ENCODE assay signal across 14 cellular contexts in the genomic region with DNA sequence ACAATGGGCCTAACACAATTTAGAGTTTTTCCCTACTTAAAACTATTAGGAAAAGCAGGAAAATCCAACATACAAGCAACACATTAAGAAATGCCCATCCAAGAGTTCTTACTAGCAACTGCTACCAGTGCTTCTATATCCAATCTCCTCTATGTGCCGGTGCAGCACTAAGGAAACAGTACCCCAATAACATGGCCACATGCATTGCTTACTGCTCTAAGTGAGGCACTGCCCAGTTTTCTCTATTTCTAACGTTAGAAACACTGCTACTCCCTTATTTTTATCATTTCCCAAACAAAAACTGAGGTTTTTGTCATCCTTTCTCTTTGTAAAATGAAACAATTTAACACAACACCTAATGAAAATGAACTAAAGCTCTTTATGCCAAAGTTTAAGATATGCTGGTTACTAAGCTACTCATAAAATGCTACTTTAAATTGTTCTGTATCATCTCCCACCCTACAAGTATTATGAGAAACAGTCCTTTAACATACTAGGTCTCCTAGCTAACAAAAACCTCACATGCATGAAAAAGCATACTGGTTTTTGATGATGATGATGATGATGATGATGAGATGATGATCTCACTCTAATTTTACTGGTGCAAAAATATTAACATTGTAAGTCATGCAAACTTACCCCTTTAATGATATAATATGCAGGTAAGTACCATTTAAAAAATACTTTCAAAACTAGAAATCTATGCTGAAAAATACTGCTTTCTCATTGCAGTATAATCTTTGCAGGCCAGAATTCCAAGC.
A peak's percentile ranks its signal among the peaks of the same experiment; 100 is the strongest.
DNase-seq lines count a peak whose midpoint lies in the region; ATAC-seq and TF ChIP-seq lines count a peak whose summit lies in the region.
"Had no signal": no experiment of that assay in that cellular context is flagged by ENCODE, and none has a peak within 500 bp of the region (broad histone marks: within the 10 kb centered on the region; RNA-seq: fewer than 3 reads in every experiment).

No MANE protein-coding gene starts in this region.

- 50% methylated on average over 2 of the region's 2 CpGs for WGBS in hepatocyte (ENCODE audit: low lambda C conversion rate, missing lambda C conversion rate)

- peak overlapping the region; percentile 52 for H3K4me3 ChIP-seq in left ventricle myocardium inferior
- no peak overlapping the region for H3K4me3 ChIP-seq in hepatocyte
- H3K4me3 ChIP-seq: HAP-1, lung had no signal

- no peak for ATAC-seq in Right ventricle myocardium superior (ENCODE audit: poor library complexity)
- no peak for ATAC-seq in activated naive CD8-positive, alpha-beta T cell treated with anti-CD3 and anti-CD28 coated beads, Interleukin-2, amount 50 U/mL, for 24 hours
- ATAC-seq: esophagus mucosa had no signal

- no peaks in the 10 kb centered on the region for H3K27me3 ChIP-seq in left ventricle myocardium inferior (ENCODE audit: low read depth)
- H3K27me3 ChIP-seq in hepatocyte, result no peaks in the 10 kb centered on the region
- H3K27me3 ChIP-seq: neutrophil had no signal

- H3K36me3 Mint-ChIP-seq in activated naive CD8-positive, alpha-beta T cell treated with anti-CD3 and anti-CD28 coated beads, Interleukin-2, amount 50 U/mL, for 24 hours (ENCODE audit: low read depth), result peaks cover 45% of the 10 kb centered on the region

- no peaks in the 10 kb centered on the region for H3K9me2 ChIP-seq in hepatocyte (replicated peaks; ENCODE audit: insufficient read depth)

- H3K9me3 ChIP-seq in left ventricle myocardium inferior (replicated peaks) (no peaks in the 10 kb centered on the region), hepatocyte (ENCODE audit: low read depth) (no peaks in the 10 kb centered on the region)
- H3K9me3 ChIP-seq: HAP-1, neutrophil had no signal

- no peaks in the 10 kb centered on the region for H3K27me3 Mint-ChIP-seq in activated naive CD8-positive, alpha-beta T cell treated with anti-CD3 and anti-CD28 coated beads, Interleukin-2, amount 50 U/mL, for 24 hours

- no peaks in the 10 kb centered on the region for H4K20me1 ChIP-seq in hepatocyte (ENCODE audit: insufficient read depth, poor library complexity, severe bottlenecking)

- H3K27ac Mint-ChIP-seq in activated naive CD8-positive, alpha-beta T cell treated with anti-CD3 and anti-CD28 coated beads, Interleukin-2, amount 50 U/mL, for 24 hours, result peak overlapping the region; percentile 2

- no peak for DNase-seq in left ventricle myocardium inferior
- no peak for DNase-seq in Right ventricle myocardium superior
- DNase-seq in activated naive CD8-positive, alpha-beta T cell treated with anti-CD3 and anti-CD28 coated beads, Interleukin-2, amount 50 U/mL, for 24 hours, result no peak
- DNase-seq in hepatocyte (ENCODE audit: low spot score), result no peak
- DNase-seq in superior temporal gyrus (ENCODE audit: extremely low spot score), result peak; percentile 55
- no peak for DNase-seq in NCI-H345 (lab: John Stamatoyannopoulos, UW)
- no peak for DNase-seq in AML-193 (lab: John Stamatoyannopoulos, UW)
- no peak for DNase-seq in OCI-M1 (lab: John Stamatoyannopoulos, UW)
- DNase-seq: activated naive CD4-positive, alpha-beta T cell had no signal

- intact Hi-C loops in left ventricle myocardium inferior (cut with micrococcal nuclease) (no loop called here), Right ventricle myocardium superior (cut with DNase I) (loop anchor here (5.0 kb wide), 1 partner anchor 96 kb away; a partner anchor contains a TSS)

- H3K27ac ChIP-seq in left ventricle myocardium inferior (replicated peaks) (peak overlapping the region; percentile 81), hepatocyte (no peak overlapping the region)
- H3K27ac ChIP-seq: KMS-11, neutrophil had no signal

- H3K9me3 Mint-ChIP-seq in activated naive CD8-positive, alpha-beta T cell treated with anti-CD3 and anti-CD28 coated beads, Interleukin-2, amount 50 U/mL, for 24 hours, result no peaks in the 10 kb centered on the region

- TF ChIP-seq CTCF in left ventricle myocardium inferior (IDR thresholded peaks at IDR 0.05; ENCODE audit: borderline replicate concordance) (no peak), hepatocyte (IDR thresholded peaks at IDR 0.05; ENCODE audit: poor library complexity) (no peak)

- peaks cover 4% of the 10 kb centered on the region for H3K4me1 Mint-ChIP-seq in activated naive CD8-positive, alpha-beta T cell treated with anti-CD3 and anti-CD28 coated beads, Interleukin-2, amount 50 U/mL, for 24 hours

- H3K4me1 ChIP-seq in left ventricle myocardium inferior (peaks cover 98% of the 10 kb centered on the region), hepatocyte (ENCODE audit: insufficient read depth) (no peaks in the 10 kb centered on the region)

- no peak overlapping the region for H2AFZ ChIP-seq in hepatocyte

- H3K4me2 ChIP-seq in hepatocyte, result peak overlapping the region; percentile 4
- H3K4me2 ChIP-seq: KMS-11 had no signal

- H3K79me2 ChIP-seq in hepatocyte, result peaks cover 10% of the 10 kb centered on the region

- H3K36me3 ChIP-seq in left ventricle myocardium inferior, result peaks cover 10% of the 10 kb centered on the region
- no peaks in the 10 kb centered on the region for H3K36me3 ChIP-seq in hepatocyte (replicated peaks; ENCODE audit: insufficient read depth, low read depth)

- peak overlapping the region; percentile 13 for H3K4me3 Mint-ChIP-seq in activated naive CD8-positive, alpha-beta T cell treated with anti-CD3 and anti-CD28 coated beads, Interleukin-2, amount 50 U/mL, for 24 hours
